8 cellular contexts compared by ENCODE assay signal in genomic region chr5:38846379-38846967, GRCh38. TPM values are rescaled to one million over a fixed set of nuclear protein-coding genes. Genes with fewer than 3 reads are reported as not detected.
A peak's percentile ranks its signal among the peaks of the same experiment; 100 is the strongest.
DNase-seq lines count a peak whose midpoint lies in the region; ATAC-seq, FAIRE-seq and TF ChIP-seq lines count a peak whose summit lies in the region.

No MANE protein-coding gene starts in this region.

- peaks cover 12% of the 10 kb centered on the region for H3K9me3 Mint-ChIP-seq in nephron progenitor cell

- ATAC-seq in HG02852 (IDR thresholded peaks at IDR 0.05; ENCODE audit: unreplicated experiment) (no peak), GM18511 (IDR thresholded peaks at IDR 0.05; ENCODE audit: unreplicated experiment) (no peak)

- H3K27ac Mint-ChIP-seq in nephron progenitor cell = no peak overlapping the region

- POLR2A ChIA-PET in endothelial cell of umbilical vein (lab: Charles Lee) = no interaction called here

- H3K9me3 ChIP-seq in NT2/D1 (ENCODE audit: insufficient read depth, low read length) = peaks cover 12% of the 10 kb centered on the region
- H3K9me3 ChIP-seq in endothelial cell of umbilical vein (replicated peaks; ENCODE audit: control insufficient read depth, insufficient read depth, low read length) = no peaks in the 10 kb centered on the region

- H3K27me3 Mint-ChIP-seq in nephron progenitor cell (ENCODE audit: low read depth, poor library complexity) = peaks cover 58% of the 10 kb centered on the region

- dilution Hi-C loops in endothelial cell of umbilical vein (cut with MboI; ENCODE audit: extremely low pct_ligation_motif_present, low sequenced_read_pairs) = no loop called here

- H3K36me3 ChIP-seq in NT2/D1 (ENCODE audit: insufficient read depth, insufficient read length, low read length) (no peaks in the 10 kb centered on the region), endothelial cell of umbilical vein (ENCODE audit: control insufficient read depth in 2 of 2, extremely low read depth in 1 of 2, insufficient read depth in 2 of 2, low read length in 2 of 2) (no peaks in the 10 kb centered on the region)

- H3K36me3 Mint-ChIP-seq in nephron progenitor cell (ENCODE audit: low read depth) = peaks cover 9% of the 10 kb centered on the region

- no peaks in the 10 kb centered on the region for H3K79me2 ChIP-seq in endothelial cell of umbilical vein (ENCODE audit: control insufficient read depth, insufficient read depth, low read length)

- no peak for FAIRE-seq in endothelial cell of umbilical vein (lab: Jason Lieb, UNC)

- DNase-seq in AG10803 (ENCODE audit: low read depth) = peak; percentile 34
- no peak for DNase-seq in NT2/D1 (ENCODE audit: low read depth, low spot score)
- no peak for DNase-seq in endothelial cell of umbilical vein (ENCODE audit: low read depth, low spot score)
- peak; percentile 8 for DNase-seq in nephron progenitor cell
- DNase-seq in NCI-H2029 treated with DMSO at 0.1 percent for 48 hours (lab: John Stamatoyannopoulos, UW) = no peak
- no peak for DNase-seq in dedifferentiated amniotic fluid mesenchymal stem cell (ENCODE audit: extremely low spot score)

- peaks cover 19% of the 10 kb centered on the region for H3K4me1 Mint-ChIP-seq in nephron progenitor cell

- TF ChIP-seq CTCF in AG10803 (conservative IDR thresholded peaks at IDR 0.05; ENCODE audit: low read length) = no peak
- no peak for TF ChIP-seq CTCF in endothelial cell of umbilical vein (IDR thresholded peaks at IDR 0.05; ENCODE audit: extremely low read depth in 1 of 2, insufficient read depth in 1 of 2, low read depth in 1 of 2, low read length in 2 of 2)
- TF ChIP-seq CTCF in nephron progenitor cell (IDR thresholded peaks at IDR 0.05) = no peak

- peak overlapping the region; percentile 71 for H3K4me3 ChIP-seq in AG10803 (ENCODE audit: low read length)
- peak overlapping the region; percentile 59 for H3K4me3 ChIP-seq in NT2/D1 (ENCODE audit: insufficient read length, low read depth)
- peak overlapping the region; percentile 77 to 86 (median 85) for H3K4me3 ChIP-seq in endothelial cell of umbilical vein (replicated peaks in 1 of 3; ENCODE audit: insufficient read depth in 1 of 3, low read depth in 1 of 3, low read length in 3 of 3)

- H2AFZ ChIP-seq in endothelial cell of umbilical vein (ENCODE audit: low read depth, low read length) = peak overlapping the region; percentile 99

- TSS peak; percentile 49 for BruUV-seq in endothelial cell of umbilical vein (replicated peaks; lab: Mats Ljungman, UMichigan)

- H3K4me2 ChIP-seq in endothelial cell of umbilical vein (ENCODE audit: insufficient read depth, low read length) = peak overlapping the region; percentile 74

- peak overlapping the region; percentile 9 for H3K27ac ChIP-seq in endothelial cell of umbilical vein (ENCODE audit: insufficient read depth, low read depth, low read length)

- no peak for TF ChIP-seq POLR2A in endothelial cell of umbilical vein (IDR thresholded peaks at IDR 0.05; ENCODE audit: low read depth, low read length)

- H3K4me1 ChIP-seq in NT2/D1 (ENCODE audit: insufficient read depth, insufficient read length) = peaks cover 3% of the 10 kb centered on the region
- H3K4me1 ChIP-seq in endothelial cell of umbilical vein (ENCODE audit: control insufficient read depth, extremely low read depth, insufficient read depth, low read length) = peaks cover 7% of the 10 kb centered on the region

- CTCF ChIA-PET in endothelial cell of umbilical vein (lab: Charles Lee) = interaction anchor here (1.4 to 3.3 kb wide), 6 partner anchors 14 to 75 kb away, joined by 4 to 13 read pairs (median 9); no protein-coding TSS in a partner anchor

- H3K27me3 ChIP-seq in NT2/D1 (ENCODE audit: insufficient read depth, insufficient read length) = peaks cover 26% of the 10 kb centered on the region
- peaks cover 3 to 6% of the 10 kb centered on the region in 2 experiments for H3K27me3 ChIP-seq in endothelial cell of umbilical vein (ENCODE audit: control insufficient read depth in 2 of 2, insufficient read depth in 2 of 2, low read length in 2 of 2)

- H4K20me1 ChIP-seq in endothelial cell of umbilical vein (replicated peaks; ENCODE audit: control insufficient read depth, extremely low read depth, insufficient read depth, low read length) = no peaks in the 10 kb centered on the region

- H3K4me3 Mint-ChIP-seq in nephron progenitor cell = peak overlapping the region; percentile 89

- no peaks in the 10 kb centered on the region for H3K9me1 ChIP-seq in endothelial cell of umbilical vein (replicated peaks; ENCODE audit: control insufficient read depth, extremely low read depth, insufficient read depth, low read length)

- peak overlapping the region; percentile 62 for H3K9ac ChIP-seq in NT2/D1 (ENCODE audit: insufficient read length, low read depth)
- peak overlapping the region; percentile 87 for H3K9ac ChIP-seq in endothelial cell of umbilical vein (replicated peaks; ENCODE audit: extremely low read depth, insufficient read depth, low read length)

- intact Hi-C loops in endothelial cell of umbilical vein (cut with micrococcal nuclease) = loop anchor here (10.0 kb wide), 1 partner anchor 438 kb away; no protein-coding TSS in a partner anchor

TF ChIP-seq in endothelial cell of umbilical vein, 7 proteins besides CTCF, POLR2A, EP300 and RAD21:
- TF ChIP-seq FOS (IDR thresholded peaks at IDR 0.05; ENCODE audit: borderline replicate concordance, insufficient read depth, low read length) (no peak), POLR2AphosphoS5 (IDR thresholded peaks at IDR 0.05; ENCODE audit: insufficient read depth, low read depth, low read length) (no peak), MAX (IDR thresholded peaks at IDR 0.05; ENCODE audit: insufficient read depth, insufficient read length) (no peak), JUN (IDR thresholded peaks at IDR 0.05; ENCODE audit: borderline replicate concordance, insufficient read depth, insufficient read length, low read depth) (no peak), MYC (IDR thresholded peaks at IDR 0.05; ENCODE audit: low read depth, low read length) (no peak), EZH2 (IDR thresholded peaks at IDR 0.05; ENCODE audit: borderline replicate concordance, low read depth, low read length, severe bottlenecking) (peak; percentile 57)
TF ChIP-seq in endothelial cell of umbilical vein: peak in this region for 1.

RNA-seq across cellular contexts. Expression of gene OSMR, which starts 0.7 kb away (rescaled TPM):
- total RNA-seq in endothelial cell of umbilical vein = 12.8 and 19.7 TPM in 2 replicates
- polyA plus RNA-seq in endothelial cell of umbilical vein = 6.1 TPM in 2 replicates
- 4.4 and 5.2 TPM in 2 replicates for polyA plus RNA-seq in endothelial cell of umbilical vein (2011; cell fraction: cytosol; rRNA removed)
- polyA plus RNA-seq in endothelial cell of umbilical vein (2011; cell fraction: nucleus; rRNA removed) = 7.7 and 9.9 TPM in 2 replicates
- 3.6 and 3.8 TPM in 2 replicates for polyA plus RNA-seq in endothelial cell of umbilical vein (2012)
- polyA minus RNA-seq in endothelial cell of umbilical vein = 9.8 and 10.5 TPM in 2 replicates
- 14.6 TPM for polyA minus RNA-seq in endothelial cell of umbilical vein (2011; cell fraction: cytosol; rRNA and poly(A)+ RNA removed)
- polyA minus RNA-seq in endothelial cell of umbilical vein (2011; cell fraction: nucleus; rRNA and poly(A)+ RNA removed) = 15.5 and 16.8 TPM in 2 replicates

Comparison
In these comparisons a context has a peak if more than half of its experiments do, and no peak if none do; other contexts are left out.
1. DNase-seq: peak in AG10803 (single experiment) and nephron progenitor cell (single experiment); none in NT2/D1 (single experiment), endothelial cell of umbilical vein (single experiment), NCI-H2029 treated with DMSO at 0.1 percent for 48 hours (single experiment) and dedifferentiated amniotic fluid mesenchymal stem cell (single experiment).
2. Peak in every context shown above with its lines, with median percentiles within 50 percentile points of each other: H3K4me3 ChIP-seq.